10 cellular contexts compared by ENCODE assay signal in genomic region chr21:18951291-18952038, GRCh38.
DNase-seq lines count a peak whose midpoint lies in the region; ATAC-seq and TF ChIP-seq lines count a peak whose summit lies in the region.
"Had no signal": no experiment of that assay in that cellular context is flagged by ENCODE, and none has a peak within 500 bp of the region (broad histone marks: within the 10 kb centered on the region; RNA-seq: fewer than 3 reads in every experiment).

No MANE protein-coding gene starts in this region.

- H3K36me3 Mint-ChIP-seq in activated T-cell treated with anti-CD3 and anti-CD28 coated beads, Interleukin-2, amount 50 U/mL, for 4 hours (ENCODE audit: insufficient read depth), result no peaks in the 10 kb centered on the region

- no peak overlapping the region for H3K4me3 Mint-ChIP-seq in activated T-cell treated with anti-CD3 and anti-CD28 coated beads, Interleukin-2, amount 50 U/mL, for 4 hours

- H3K9me3 Mint-ChIP-seq in activated T-cell treated with anti-CD3 and anti-CD28 coated beads, Interleukin-2, amount 50 U/mL, for 4 hours, result peaks cover 3% of the 10 kb centered on the region

- peaks cover 3% of the 10 kb centered on the region for H3K27me3 ChIP-seq in RWPE2 (ENCODE audit: insufficient read depth, poor library complexity, severe bottlenecking)

- H3K4me1 Mint-ChIP-seq in activated T-cell treated with anti-CD3 and anti-CD28 coated beads, Interleukin-2, amount 50 U/mL, for 4 hours (ENCODE audit: low read depth), result no peaks in the 10 kb centered on the region

- H3K4me1 ChIP-seq in RWPE2 (ENCODE audit: insufficient read depth, poor library complexity, severe bottlenecking), result no peaks in the 10 kb centered on the region
- H3K4me1 ChIP-seq: psoas muscle had no signal

- ATAC-seq in RWPE2 (ENCODE audit: low read depth), result no peak; the same call in 2 of the 3 replicates
- no peak for ATAC-seq in HG02798 (IDR thresholded peaks at IDR 0.05; ENCODE audit: poor library complexity, unreplicated experiment)
- no peak for ATAC-seq in activated T-cell treated with anti-CD3 and anti-CD28 coated beads, Interleukin-2, amount 50 U/mL, for 4 hours
- no peak for ATAC-seq in HG02588 (IDR thresholded peaks at IDR 0.05; ENCODE audit: unreplicated experiment)
- ATAC-seq: psoas muscle had no signal

- H3K27me3 Mint-ChIP-seq in activated T-cell treated with anti-CD3 and anti-CD28 coated beads, Interleukin-2, amount 50 U/mL, for 4 hours (ENCODE audit: low read depth), result no peaks in the 10 kb centered on the region

- H3K9me3 ChIP-seq in RWPE2 (ENCODE audit: severe bottlenecking), result no peaks in the 10 kb centered on the region
- H3K9me3 ChIP-seq: psoas muscle had no signal

- H3K4me3 ChIP-seq in RWPE2 (ENCODE audit: severe bottlenecking), result no peak overlapping the region
- H3K4me3 ChIP-seq: psoas muscle had no signal

- DNase-seq in HuH-7 (ENCODE audit: low spot score), result peak; percentile 5
- DNase-seq in RWPE2 (ENCODE audit: low spot score), result no peak
- peak; percentile 72 for DNase-seq in inferior parietal cortex (ENCODE audit: extremely low spot score)
- no peak for DNase-seq in activated T-cell treated with anti-CD3 and anti-CD28 coated beads, Interleukin-2, amount 50 U/mL, for 4 hours
- DNase-seq in stimulated activated CD4-positive, alpha-beta T cell treated with anti-CD3 and anti-CD28 coated beads, Interleukin-2, amount 100 ng/mL, for 48 hours, result no peak
- DNase-seq: cortex of kidney, psoas muscle had no signal

- no peaks in the 10 kb centered on the region for H3K36me3 ChIP-seq in RWPE2 (ENCODE audit: low read depth)

- TF ChIP-seq CTCF in C4-2B (conservative IDR thresholded peaks at IDR 0.05) (peak; percentile 81), RWPE2 (IDR thresholded peaks at IDR 0.05; ENCODE audit: poor library complexity, severe bottlenecking) (peak; percentile 59)

- H3K27ac ChIP-seq in C4-2B (no peak overlapping the region), RWPE2 (ENCODE audit: poor library complexity, severe bottlenecking) (no peak overlapping the region)
- H3K27ac ChIP-seq: psoas muscle had no signal

Comparison
In these comparisons a context has a peak if more than half of its experiments do, and no peak if none do; other contexts are left out.
1. DNase-seq: peak in HuH-7 (single experiment) and inferior parietal cortex (single experiment); none in RWPE2 (single experiment), activated T-cell treated with anti-CD3 and anti-CD28 coated beads, Interleukin-2, amount 50 U/mL, for 4 hours (single experiment) and stimulated activated CD4-positive, alpha-beta T cell treated with anti-CD3 and anti-CD28 coated beads, Interleukin-2, amount 100 ng/mL, for 48 hours (0 of 2).